ENCODE assay signal across 13 cellular contexts in genomic region chr19:18736415-18737336, GRCh38. TPM values are rescaled to one million over a fixed set of nuclear protein-coding genes. Genes with fewer than 3 reads are reported as not detected.
DNase-seq lines count a peak whose midpoint lies in the region; TF ChIP-seq lines count a peak whose summit lies in the region.
"Had no signal": no experiment of that assay in that cellular context is flagged by ENCODE, and none has a peak within 500 bp of the region (broad histone marks: within the 10 kb centered on the region; RNA-seq: fewer than 3 reads in every experiment).

No MANE protein-coding gene starts in this region.

- no peaks in the 10 kb centered on the region for H3K9me3 ChIP-seq in hepatocyte (ENCODE audit: low read depth)
- H3K9me3 ChIP-seq: esophagus muscularis mucosa had no signal

- H3K4me1 ChIP-seq in hepatocyte (ENCODE audit: insufficient read depth): peaks cover 58% of the 10 kb centered on the region

- POLR2A ChIA-PET in GM10248 (lab: Yijun Ruan, JAX): no interaction called here

- CTCF ChIA-PET in GM10248 (lab: Yijun Ruan, JAX): no interaction called here

- no peak overlapping the region for H3K4me3 ChIP-seq in hepatocyte
- H3K4me3 ChIP-seq: esophagus muscularis mucosa had no signal

- TF ChIP-seq CTCF in hepatocyte (IDR thresholded peaks at IDR 0.05; ENCODE audit: poor library complexity) (no peak), GM10248 (IDR thresholded peaks at IDR 0.05; ENCODE audit: control extremely low read depth, extremely low read depth, low read depth, missing control alignments) (no peak)

- H3K79me2 ChIP-seq in hepatocyte: peaks cover 36% of the 10 kb centered on the region

- WGBS in hepatocyte (ENCODE audit: low lambda C conversion rate, missing lambda C conversion rate): 91% methylated on average over 26 of the region's 27 CpGs

- no peaks in the 10 kb centered on the region for H3K9me2 ChIP-seq in hepatocyte (replicated peaks; ENCODE audit: insufficient read depth)

- H3K36me3 ChIP-seq in hepatocyte (replicated peaks; ENCODE audit: insufficient read depth, low read depth): no peaks in the 10 kb centered on the region

- H4K20me1 ChIP-seq in hepatocyte (ENCODE audit: insufficient read depth, poor library complexity, severe bottlenecking): no peaks in the 10 kb centered on the region

- DNase-seq in DMS53 (lab: John Stamatoyannopoulos, UW) (peak; percentile 84), NCI-H82 (lab: John Stamatoyannopoulos, UW) (peak; percentile 92), hepatocyte (ENCODE audit: low spot score) (no peak), renal cortical epithelial cell (ENCODE audit: low read depth) (peak; percentile 15), CD1c-positive myeloid dendritic cell (ENCODE audit: extremely low spot score) (no peak), dedifferentiated amniotic fluid mesenchymal stem cell (ENCODE audit: extremely low spot score) (no peak), GM10248 (ENCODE audit: extremely low spot score) (no peak)
- DNase-seq: activated CD4-positive, CD25-positive, alpha-beta regulatory T cell treated with anti-CD3 and anti-CD28 coated beads, Interleukin-2, amount 50 U/mL, for 72 hours; NCI-H1417 treated with DMSO at 0.1 percent for 48 hours; NCI-H446; Right ventricle myocardium superior; stimulated activated CD4-positive, alpha-beta T cell treated with anti-CD3 and anti-CD28 coated beads, Interleukin-4, amount 100 ng/mL, for 1 hour had no signal

- peak overlapping the region; percentile 88 for H3K27ac ChIP-seq in hepatocyte
- H3K27ac ChIP-seq: esophagus muscularis mucosa had no signal

- H3K27me3 ChIP-seq in hepatocyte: no peaks in the 10 kb centered on the region
- H3K27me3 ChIP-seq: esophagus muscularis mucosa had no signal

- no peak overlapping the region for H2AFZ ChIP-seq in hepatocyte

- no peak overlapping the region for H3K4me2 ChIP-seq in hepatocyte

RNA-seq across cellular contexts. Expression of gene CRTC1, which starts 53.2 kb away (rescaled TPM):
- 2.0 and 2.5 TPM in 2 replicates for total RNA-seq in hepatocyte
- 4.5 and 4.8 TPM in 2 replicates for polyA plus RNA-seq in hepatocyte
- total RNA-seq in renal cortical epithelial cell: 0.17 and 3.2 TPM in 2 replicates

RNA-seq across cellular contexts. Expression of gene COMP, which starts 54.4 kb away (rescaled TPM):
- 2.8 and 3.0 TPM in 2 replicates for total RNA-seq in hepatocyte
- polyA plus RNA-seq in hepatocyte: 12.5 and 16.3 TPM in 2 replicates
- 0.15 TPM in 1 of 2 replicates, not detected in the other for total RNA-seq in renal cortical epithelial cell
- total RNA-seq: Right ventricle myocardium superior had no signal

Comparison
In these comparisons a context has a peak if more than half of its experiments do, and no peak if none do; other contexts are left out.
1. DNase-seq: peak in DMS53 (single experiment), NCI-H82 (single experiment) and renal cortical epithelial cell (single experiment); none in hepatocyte (single experiment), CD1c-positive myeloid dendritic cell (single experiment), dedifferentiated amniotic fluid mesenchymal stem cell (single experiment) and GM10248 (single experiment).